20 cellular contexts compared by ENCODE assay signal in the genomic region with DNA sequence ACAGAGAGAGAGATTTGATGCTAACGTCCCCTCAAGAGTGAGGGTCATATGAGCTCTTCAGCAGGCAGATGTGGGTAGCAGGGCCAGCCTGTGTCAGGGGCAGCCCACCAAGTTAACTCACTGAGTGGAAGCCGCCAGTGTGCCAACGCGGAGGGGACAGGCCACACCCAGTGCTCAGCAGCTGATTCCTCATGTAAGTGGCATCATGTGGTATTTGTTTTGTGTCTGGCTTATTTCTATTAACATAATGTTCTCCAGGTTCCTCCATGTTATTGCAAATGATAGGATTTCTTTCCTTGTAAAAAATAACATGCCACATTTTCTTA.
"Had no signal": no experiment of that assay in that cellular context is flagged by ENCODE, and none has a peak within 500 bp of the region (broad histone marks: within the 10 kb centered on the region; RNA-seq: fewer than 3 reads in every experiment).

No MANE protein-coding gene starts in this region.

- H3K27me3 Mint-ChIP-seq: activated naive CD4-positive, alpha-beta T cell treated with anti-CD3 and anti-CD28 coated beads, Interleukin-2, amount 10 ng/mL, durations not matched to agents 7 days and 5 days; effector memory CD8-positive, alpha-beta T cell; naive thymus-derived CD8-positive, alpha-beta T cell; stimulated activated naive B cell treated with anti-CD40 and anti-IgM and Interleukin-4, amounts not matched to agents 10 μg/mL and 1 μg/mL and 100 μg/mL, for 72 hours had no signal

- H3K27ac ChIP-seq: esophagus squamous epithelium, neutrophil, parathyroid adenoma, sigmoid colon, spleen, thyroid gland, VCaP had no signal

- H3K4me3 ChIP-seq: esophagus squamous epithelium, sigmoid colon, spleen, thyroid gland had no signal

- ATAC-seq: effector memory CD8-positive, alpha-beta T cell; left cardiac atrium; naive thymus-derived CD8-positive, alpha-beta T cell; stimulated activated naive B cell treated with anti-CD40 and anti-IgM and Interleukin-4, amounts not matched to agents 10 μg/mL and 1 μg/mL and 100 μg/mL, for 72 hours had no signal

- H3K9me3 Mint-ChIP-seq: activated naive CD4-positive, alpha-beta T cell treated with anti-CD3 and anti-CD28 coated beads, Interleukin-2, amount 10 ng/mL, durations not matched to agents 7 days and 5 days; effector memory CD8-positive, alpha-beta T cell; naive thymus-derived CD8-positive, alpha-beta T cell; stimulated activated naive B cell treated with anti-CD40 and anti-IgM and Interleukin-4, amounts not matched to agents 10 μg/mL and 1 μg/mL and 100 μg/mL, for 72 hours had no signal

- DNase-seq: activated CD4-positive, alpha-beta T cell treated with anti-CD3 and anti-CD28 coated beads, Interleukin-2, amount 50 U/mL, for 1 hour; activated CD4-positive, CD25-positive, alpha-beta regulatory T cell treated with anti-CD3 and anti-CD28 coated beads, Interleukin-2, amount 50 U/mL, for 72 hours; activated naive CD4-positive, alpha-beta T cell treated with anti-CD3 and anti-CD28 coated beads, Interleukin-2, amount 10 ng/mL, durations not matched to agents 7 days and 5 days; effector memory CD8-positive, alpha-beta T cell; esophagus squamous epithelium; hippocampal formation; left cardiac atrium; mesendoderm; naive thymus-derived CD8-positive, alpha-beta T cell; spleen; stimulated activated CD4-positive, alpha-beta T cell treated with anti-CD3 and anti-CD28 coated beads, Interleukin-4, amount 100 ng/mL, for 4 hours; stimulated activated naive B cell treated with anti-CD40 and anti-IgM and Interleukin-4, amounts not matched to agents 10 μg/mL and 1 μg/mL and 100 μg/mL, for 72 hours; T-helper 2 cell; thyroid gland had no signal

- H3K9me3 ChIP-seq: esophagus squamous epithelium, neutrophil, sigmoid colon, spleen, thyroid gland had no signal

- H3K4me3 Mint-ChIP-seq: activated naive CD4-positive, alpha-beta T cell treated with anti-CD3 and anti-CD28 coated beads, Interleukin-2, amount 10 ng/mL, durations not matched to agents 7 days and 5 days; effector memory CD8-positive, alpha-beta T cell had no signal

- H3K27me3 ChIP-seq: esophagus squamous epithelium, neutrophil, sigmoid colon, spleen, thyroid gland had no signal

- H2AFZ ChIP-seq: parathyroid adenoma had no signal

- H3K9ac ChIP-seq: parathyroid adenoma had no signal

- FAIRE-seq: bronchial epithelial cell, islet of Langerhans had no signal
